12 cellular contexts compared by ENCODE assay signal in genomic region chr5:137201876-137202275, GRCh38.
DNase-seq lines count a peak whose midpoint lies in the region; ATAC-seq and TF ChIP-seq lines count a peak whose summit lies in the region.
"Had no signal": no experiment of that assay in that cellular context is flagged by ENCODE, and none has a peak within 500 bp of the region (broad histone marks: within the 10 kb centered on the region; RNA-seq: fewer than 3 reads in every experiment).

No MANE protein-coding gene starts in this region.

- peak; percentile 52 for TF ChIP-seq CTCF in SK-N-SH (IDR thresholded peaks at IDR 0.05)
- TF ChIP-seq CTCF in fibroblast of pulmonary artery (IDR thresholded peaks at IDR 0.05; ENCODE audit: low read length, missing control alignments), result peak; percentile 53
- no peak for TF ChIP-seq CTCF in osteocyte (IDR thresholded peaks at IDR 0.05)

- H3K9me3 Mint-ChIP-seq in osteocyte (ENCODE audit: unreplicated experiment), result no peaks in the 10 kb centered on the region

- TF ChIP-seq POLR2A in erythroblast (IDR thresholded peaks at IDR 0.05; ENCODE audit: low read length), result no peak

- no peaks in the 10 kb centered on the region for H3K9me2 ChIP-seq in SK-N-SH

- 29% methylated on average over 2 of the region's 3 CpGs for WGBS in SK-N-SH (ENCODE audit: low lambda C conversion rate)

- peaks cover 34% of the 10 kb centered on the region for H3K4me1 Mint-ChIP-seq in osteocyte (ENCODE audit: unreplicated experiment)
- H3K4me1 Mint-ChIP-seq: activated CD8-positive, alpha-beta memory T cell treated with anti-CD3 and anti-CD28 coated beads, Interleukin-2, amount 10 ng/mL, durations not matched to agents 7 days and 5 days; activated naive CD8-positive, alpha-beta T cell treated with anti-CD3 and anti-CD28 coated beads, Interleukin-2, amount 10 ng/mL, durations not matched to agents 7 days and 5 days; naive B cell had no signal

- CTCF ChIA-PET in SK-N-SH (lab: Yijun Ruan, JAX), result interaction anchor here (0.8 to 1.6 kb wide), 3 partner anchors 17 to 20 kb away, joined by 3 to 5 read pairs (median 3); no protein-coding TSS in a partner anchor

- H3K27me3 Mint-ChIP-seq in osteocyte (ENCODE audit: unreplicated experiment), result no peaks in the 10 kb centered on the region
- H3K27me3 Mint-ChIP-seq: activated naive CD8-positive, alpha-beta T cell treated with anti-CD3 and anti-CD28 coated beads, Interleukin-2, amount 10 ng/mL, durations not matched to agents 7 days and 5 days had no signal

- no peak overlapping the region for H3K4me2 ChIP-seq in SK-N-SH

- H4K20me1 ChIP-seq in SK-N-SH (ENCODE audit: insufficient read depth), result no peaks in the 10 kb centered on the region

- no peaks in the 10 kb centered on the region; the same call in 1 of the 2 replicates for H3K79me2 ChIP-seq in SK-N-SH (ENCODE audit: insufficient read depth)

- no peak overlapping the region for H3K27ac ChIP-seq in SK-N-SH (ENCODE audit: low read depth in 2 of 2, low read length in 1 of 2)

- H2AFZ ChIP-seq in SK-N-SH (ENCODE audit: low read depth), result no peak overlapping the region

- no peak for ATAC-seq in HG03354 (IDR thresholded peaks at IDR 0.05; ENCODE audit: poor library complexity, severe bottlenecking, unreplicated experiment)
- ATAC-seq: activated CD8-positive, alpha-beta memory T cell treated with anti-CD3 and anti-CD28 coated beads, Interleukin-2, amount 10 ng/mL, durations not matched to agents 7 days and 5 days had no signal

- H3F3A ChIP-seq in SK-N-SH (replicated peaks; ENCODE audit: insufficient read depth), result peaks cover 7% of the 10 kb centered on the region

- H3K4me3 ChIP-seq in SK-N-SH (ENCODE audit: low read depth in 2 of 2, low read length in 1 of 2), result no peak overlapping the region
- H3K4me3 ChIP-seq in fibroblast of pulmonary artery (replicated peaks; ENCODE audit: low read depth, low read length), result no peak overlapping the region
- no peak overlapping the region for H3K4me3 ChIP-seq in skeletal muscle cell (ENCODE audit: low read depth, low read length)

- no peak overlapping the region for H3K9ac ChIP-seq in SK-N-SH

- H3K36me3 Mint-ChIP-seq in osteocyte (ENCODE audit: unreplicated experiment), result peaks cover 2% of the 10 kb centered on the region
- H3K36me3 Mint-ChIP-seq: activated CD8-positive, alpha-beta memory T cell treated with anti-CD3 and anti-CD28 coated beads, Interleukin-2, amount 10 ng/mL, durations not matched to agents 7 days and 5 days; activated naive CD8-positive, alpha-beta T cell treated with anti-CD3 and anti-CD28 coated beads, Interleukin-2, amount 10 ng/mL, durations not matched to agents 7 days and 5 days; naive B cell had no signal

- DNase-seq in GM04503 (ENCODE audit: low read depth) (peak; percentile 79), SK-N-SH (no peak), fibroblast of pulmonary artery (ENCODE audit: low read depth) (peak; percentile 91), skeletal muscle cell (ENCODE audit: low read depth) (peak; percentile 96), erythroblast (lab: John Stamatoyannopoulos, UW) (no peak), osteocyte (ENCODE audit: extremely low spot score, unreplicated experiment) (no peak)
- no peak for DNase-seq in activated naive CD4-positive, alpha-beta T cell treated with Interleukin-2 at 50 U/mL for 16 hours
- DNase-seq: activated CD8-positive, alpha-beta memory T cell treated with anti-CD3 and anti-CD28 coated beads, Interleukin-2, amount 10 ng/mL, durations not matched to agents 7 days and 5 days; activated naive CD8-positive, alpha-beta T cell treated with anti-CD3 and anti-CD28 coated beads, Interleukin-2, amount 10 ng/mL, durations not matched to agents 7 days and 5 days; naive B cell; T-helper 2 cell had no signal

- no peaks in the 10 kb centered on the region for H3K27me3 ChIP-seq in SK-N-SH (ENCODE audit: insufficient read depth)

- TF ChIP-seq RAD21 in SK-N-SH (IDR thresholded peaks at IDR 0.05; ENCODE audit: low read length), result no peak

- H3K9me3 ChIP-seq in SK-N-SH, result no peaks in the 10 kb centered on the region

- H3K27ac Mint-ChIP-seq in osteocyte (ENCODE audit: unreplicated experiment), result no peak overlapping the region
- H3K27ac Mint-ChIP-seq: activated CD8-positive, alpha-beta memory T cell treated with anti-CD3 and anti-CD28 coated beads, Interleukin-2, amount 10 ng/mL, durations not matched to agents 7 days and 5 days; activated naive CD8-positive, alpha-beta T cell treated with anti-CD3 and anti-CD28 coated beads, Interleukin-2, amount 10 ng/mL, durations not matched to agents 7 days and 5 days; naive B cell had no signal

- no peak overlapping the region for H3K4me3 Mint-ChIP-seq in osteocyte (ENCODE audit: unreplicated experiment)
- H3K4me3 Mint-ChIP-seq: activated CD8-positive, alpha-beta memory T cell treated with anti-CD3 and anti-CD28 coated beads, Interleukin-2, amount 10 ng/mL, durations not matched to agents 7 days and 5 days; activated naive CD8-positive, alpha-beta T cell treated with anti-CD3 and anti-CD28 coated beads, Interleukin-2, amount 10 ng/mL, durations not matched to agents 7 days and 5 days; naive B cell had no signal

- TF ChIP-seq EP300 in SK-N-SH (IDR thresholded peaks at IDR 0.05; ENCODE audit: borderline replicate concordance in 1 of 2, low read depth in 1 of 2, low read length in 1 of 2), result no peak

- no peaks in the 10 kb centered on the region for H3K36me3 ChIP-seq in SK-N-SH (replicated peaks in 1 of 2; ENCODE audit: control insufficient read depth in 1 of 2, insufficient read depth in 2 of 2, low read length in 1 of 2)

- peaks cover 4 to 17% of the 10 kb centered on the region in 2 experiments; a peak in 2 of 4 replicates for H3K4me1 ChIP-seq in SK-N-SH (ENCODE audit: control insufficient read depth in 1 of 2, insufficient read depth in 2 of 2, low read depth in 1 of 2, low read length in 1 of 2)

- POLR2A ChIA-PET in SK-N-SH (lab: Yijun Ruan, JAX), result no interaction called here

TF ChIP-seq in SK-N-SH, 30 proteins besides CTCF, POLR2A, EP300 and RAD21:
- TF ChIP-seq TCF12 (IDR thresholded peaks at IDR 0.05) (no peak), EZH2phosphoT487 (IDR thresholded peaks at IDR 0.05; ENCODE audit: borderline replicate concordance, low read depth) (no peak), MAX (IDR thresholded peaks at IDR 0.05; ENCODE audit: low read depth) (no peak), CHD2 (IDR thresholded peaks at IDR 0.05; ENCODE audit: low read length, partially characterized antibody) (no peak), GABPA (IDR thresholded peaks at IDR 0.05; ENCODE audit: low read depth) (no peak), PBX3 (IDR thresholded peaks at IDR 0.05) (no peak), SIN3A (IDR thresholded peaks at IDR 0.05; ENCODE audit: borderline replicate concordance, low read depth, low read length) (no peak), FOXM1 (IDR thresholded peaks at IDR 0.05; ENCODE audit: low read depth) (no peak), REST (IDR thresholded peaks at IDR 0.05; ENCODE audit: low read depth, low read length) (no peak), SMC3 (IDR thresholded peaks at IDR 0.05; ENCODE audit: low read depth, low read length) (no peak), POLR2AphosphoS5 (IDR thresholded peaks at IDR 0.05; ENCODE audit: low read depth, low read length) (no peak)
- TF ChIP-seq, protein P1, sequence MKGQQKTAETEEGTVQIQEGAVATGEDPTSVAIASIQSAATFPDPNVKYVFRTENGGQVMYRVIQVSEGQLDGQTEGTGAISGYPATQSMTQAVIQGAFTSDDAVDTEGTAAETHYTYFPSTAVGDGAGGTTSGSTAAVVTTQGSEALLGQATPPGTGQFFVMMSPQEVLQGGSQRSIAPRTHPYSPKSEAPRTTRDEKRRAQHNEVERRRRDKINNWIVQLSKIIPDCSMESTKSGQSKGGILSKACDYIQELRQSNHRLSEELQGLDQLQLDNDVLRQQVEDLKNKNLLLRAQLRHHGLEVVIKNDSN (IDR thresholded peaks at IDR 0.05; ENCODE audit: borderline replicate concordance, low read depth), result no peak

Comparison
In these comparisons a context has a peak if more than half of its experiments do, and no peak if none do; other contexts are left out.
1. DNase-seq: peak in GM04503 (single experiment), fibroblast of pulmonary artery (single experiment) and skeletal muscle cell (single experiment); none in SK-N-SH (single experiment), erythroblast (0 of 2), osteocyte (single experiment) and activated naive CD4-positive, alpha-beta T cell treated with Interleukin-2 at 50 U/mL for 16 hours (single experiment).